Comparison of ENCODE assay signal across 20 cellular contexts in the genomic region with DNA sequence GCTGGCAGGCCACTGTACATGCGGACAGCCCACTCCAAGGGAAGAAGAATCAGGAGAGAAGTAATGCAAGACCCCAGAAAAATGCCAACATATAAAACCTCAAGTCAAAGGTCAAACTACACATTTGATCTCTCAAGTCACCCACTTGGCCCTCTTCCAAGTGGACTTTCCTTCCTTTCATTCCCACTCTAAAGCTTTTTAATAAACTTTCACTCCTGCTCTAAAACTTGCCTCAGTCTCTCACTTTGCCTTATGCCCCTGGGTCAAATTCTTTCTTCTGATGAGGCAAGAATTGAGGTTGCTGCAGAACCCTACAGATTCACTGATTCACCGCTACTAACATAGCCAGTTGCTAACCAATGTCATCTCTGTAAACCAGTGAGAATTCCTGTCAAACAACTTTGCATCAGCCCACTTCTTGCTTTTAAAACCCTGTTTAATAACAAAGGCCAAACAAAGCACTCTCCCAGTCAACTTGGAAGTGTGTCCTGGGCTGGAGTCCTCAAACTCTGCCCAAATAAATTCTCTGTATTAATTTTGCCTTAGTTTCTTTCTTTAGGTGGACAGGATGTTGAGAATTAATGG.
"Had no signal": no experiment of that assay in that cellular context is flagged by ENCODE, and none has a peak within 500 bp of the region (broad histone marks: within the 10 kb centered on the region; RNA-seq: fewer than 3 reads in every experiment).

No MANE protein-coding gene starts in this region.

- H3K4me3 ChIP-seq: left ventricle myocardium inferior, spleen, stomach, testis had no signal

- H3K36me3 ChIP-seq: left ventricle myocardium inferior, spleen, stomach had no signal

- DNase-seq: activated CD4-positive, alpha-beta memory T cell treated with anti-CD3 and anti-CD28 coated beads for 36 hours; activated CD4-positive, alpha-beta T cell treated with anti-CD3 and anti-CD28 coated beads for 1 hour; activated CD8-positive, alpha-beta memory T cell treated with anti-CD3 and anti-CD28 coated beads, Interleukin-2, amount 10 ng/mL, durations not matched to agents 7 days and 5 days; activated naive CD4-positive, alpha-beta T cell treated with anti-CD3 and anti-CD28 coated beads, Interleukin-2, amount 10 ng/mL, durations not matched to agents 7 days and 5 days; activated T-cell treated with anti-CD3 and anti-CD28 coated beads, Interleukin-2, amount 50 U/mL, for 1 hour; foreskin fibroblast; hippocampal formation; kidney; left ventricle myocardium inferior; mesendoderm; natural killer cell; right cardiac atrium; spleen; stomach; T-helper 9 cell; testis had no signal

- H3K9me3 Mint-ChIP-seq: activated CD4-positive, alpha-beta memory T cell treated with anti-CD3 and anti-CD28 coated beads for 36 hours; activated naive CD4-positive, alpha-beta T cell treated with anti-CD3 and anti-CD28 coated beads, Interleukin-2, amount 10 ng/mL, durations not matched to agents 7 days and 5 days; activated T-helper 2 cell treated with anti-CD3 and anti-CD28 coated beads, Interferon-gamma antibody, Interleukin-2, Interleukin-4, amounts not matched to agents 10 μg/mL and 5 μg/mL and 100 μg/mL, durations not matched to agents 14 hours and 24 hours and 36 hours; natural killer cell had no signal

- H3K27me3 Mint-ChIP-seq: activated CD4-positive, alpha-beta memory T cell treated with anti-CD3 and anti-CD28 coated beads for 36 hours had no signal

- H3K27ac Mint-ChIP-seq: activated CD4-positive, alpha-beta memory T cell treated with anti-CD3 and anti-CD28 coated beads for 36 hours; activated CD8-positive, alpha-beta memory T cell treated with anti-CD3 and anti-CD28 coated beads, Interleukin-2, amount 10 ng/mL, durations not matched to agents 7 days and 5 days; activated naive CD4-positive, alpha-beta T cell treated with anti-CD3 and anti-CD28 coated beads, Interleukin-2, amount 10 ng/mL, durations not matched to agents 7 days and 5 days; activated T-helper 2 cell treated with anti-CD3 and anti-CD28 coated beads, Interferon-gamma antibody, Interleukin-2, Interleukin-4, amounts not matched to agents 10 μg/mL and 5 μg/mL and 100 μg/mL, durations not matched to agents 14 hours and 24 hours and 36 hours; natural killer cell; progenitor cell of endocrine pancreas had no signal

- H3K4me3 Mint-ChIP-seq: activated CD4-positive, alpha-beta memory T cell treated with anti-CD3 and anti-CD28 coated beads for 36 hours; activated CD8-positive, alpha-beta memory T cell treated with anti-CD3 and anti-CD28 coated beads, Interleukin-2, amount 10 ng/mL, durations not matched to agents 7 days and 5 days; activated naive CD4-positive, alpha-beta T cell treated with anti-CD3 and anti-CD28 coated beads, Interleukin-2, amount 10 ng/mL, durations not matched to agents 7 days and 5 days; natural killer cell had no signal

- H3K4me1 Mint-ChIP-seq: activated CD8-positive, alpha-beta memory T cell treated with anti-CD3 and anti-CD28 coated beads, Interleukin-2, amount 10 ng/mL, durations not matched to agents 7 days and 5 days; activated naive CD4-positive, alpha-beta T cell treated with anti-CD3 and anti-CD28 coated beads, Interleukin-2, amount 10 ng/mL, durations not matched to agents 7 days and 5 days; natural killer cell had no signal

- H3K27me3 ChIP-seq: spleen, stomach, testis had no signal

- H3K36me3 Mint-ChIP-seq: activated CD4-positive, alpha-beta memory T cell treated with anti-CD3 and anti-CD28 coated beads for 36 hours; activated CD8-positive, alpha-beta memory T cell treated with anti-CD3 and anti-CD28 coated beads, Interleukin-2, amount 10 ng/mL, durations not matched to agents 7 days and 5 days; activated naive CD4-positive, alpha-beta T cell treated with anti-CD3 and anti-CD28 coated beads, Interleukin-2, amount 10 ng/mL, durations not matched to agents 7 days and 5 days; natural killer cell had no signal

- FAIRE-seq: colon, endometrium, kidney had no signal

- ATAC-seq: activated CD8-positive, alpha-beta memory T cell treated with anti-CD3 and anti-CD28 coated beads, Interleukin-2, amount 10 ng/mL, durations not matched to agents 7 days and 5 days; natural killer cell; right cardiac atrium had no signal
